ENCODE assay signal across 1 cellular context in the genomic region with DNA sequence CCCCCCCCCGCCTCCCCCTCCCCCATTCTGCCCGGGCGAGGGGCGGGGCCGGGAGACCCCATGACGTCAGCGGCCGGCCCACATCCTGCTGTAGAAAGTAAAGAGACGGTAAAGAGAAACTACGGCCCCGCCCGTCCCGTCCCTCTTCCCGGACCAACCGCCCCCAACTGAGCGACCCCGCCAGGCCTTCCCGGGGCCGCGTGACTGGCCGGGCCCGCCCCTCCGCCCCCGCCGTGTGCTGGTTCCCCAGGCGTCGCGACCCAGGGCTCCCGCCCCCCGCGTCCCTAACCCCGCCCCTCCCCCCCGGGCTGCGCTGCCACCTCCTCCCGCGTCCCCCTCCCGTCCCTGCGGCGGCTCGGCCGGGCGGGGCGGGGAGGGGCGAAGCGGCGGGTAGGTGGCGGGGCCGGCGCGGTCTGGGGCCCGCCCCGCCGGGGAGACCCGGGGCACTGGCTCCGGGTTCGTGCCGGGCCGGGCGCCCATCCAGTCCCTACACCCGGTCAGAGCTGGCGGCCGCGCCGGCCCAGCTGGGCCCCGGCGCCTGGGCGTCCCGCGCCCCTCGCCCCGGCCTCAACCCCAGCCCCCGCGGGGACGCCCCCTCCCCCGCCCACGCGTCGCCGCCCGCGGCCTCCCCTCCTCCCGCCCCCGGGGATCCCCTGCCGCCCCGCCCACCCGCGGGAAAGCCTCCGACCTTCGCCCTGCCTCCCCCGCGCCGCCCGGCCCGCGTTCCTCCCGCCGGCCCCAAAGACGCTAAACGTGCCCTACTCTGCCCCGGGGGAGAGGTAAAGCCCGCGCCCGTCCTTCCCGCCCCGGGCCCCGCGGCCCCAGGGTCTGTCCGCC.
A peak's percentile ranks its signal among the peaks of the same experiment; 100 is the strongest.
TF ChIP-seq lines count a peak whose summit lies in the region.

No MANE protein-coding gene starts in this region.

TF ChIP-seq in HepG2, 621 proteins besides CTCF, POLR2A, EP300 and RAD21 (continued from another document and continues in another):
- TF ChIP-seq PRDM4 (CRISPR knock-in tag; IDR thresholded peaks at IDR 0.05; ENCODE audit: borderline replicate concordance) (no peak), ATF7 (IDR thresholded peaks at IDR 0.05) (peak; percentile 58; the same call in 1 of the 2 replicates), ATF7 (CRISPR knock-in tag; IDR thresholded peaks at IDR 0.05) (peak; percentile 63; the same call in 1 of the 2 replicates), MBD4 (IDR thresholded peaks at IDR 0.05; ENCODE audit: borderline replicate concordance, low read length) (no peak), ELF3 (CRISPR knock-in tag; IDR thresholded peaks at IDR 0.05) (no peak; the same call in 1 of the 2 replicates), ZNF329 (CRISPR knock-in tag; IDR thresholded peaks at IDR 0.05; ENCODE audit: low read depth) (no peak), ZBTB49 (CRISPR knock-in tag; IDR thresholded peaks at IDR 0.05; ENCODE audit: borderline replicate concordance) (no peak), ZNF674 (CRISPR knock-in tag; IDR thresholded peaks at IDR 0.05; ENCODE audit: low read depth) (no peak), NFIB (CRISPR knock-in tag; IDR thresholded peaks at IDR 0.05; ENCODE audit: borderline replicate concordance) (no peak), SUZ12 (IDR thresholded peaks at IDR 0.05; ENCODE audit: low read depth, low read length) (no peak), HNRNPL (IDR thresholded peaks at IDR 0.05; ENCODE audit: low read depth, low read length) (no peak), ZNF33B (CRISPR knock-in tag; IDR thresholded peaks at IDR 0.05) (no peak), HDAC2 (CRISPR knock-in tag; IDR thresholded peaks at IDR 0.05) (no peak), ZNF576 (CRISPR knock-in tag; IDR thresholded peaks at IDR 0.05) (no peak), ZBED4 (CRISPR knock-in tag; IDR thresholded peaks at IDR 0.05; ENCODE audit: borderline replicate concordance) (peak; percentile 67; the same call in 1 of the 2 replicates), TEF (CRISPR knock-in tag; IDR thresholded peaks at IDR 0.05) (no peak), ZNF570 (CRISPR knock-in tag; IDR thresholded peaks at IDR 0.05; ENCODE audit: borderline replicate concordance) (no peak), ZBTB46 (CRISPR knock-in tag; IDR thresholded peaks at IDR 0.05; ENCODE audit: borderline replicate concordance) (no peak), HBP1 (CRISPR knock-in tag; IDR thresholded peaks at IDR 0.05; ENCODE audit: low read depth) (no peak), CREB3 (CRISPR knock-in tag; IDR thresholded peaks at IDR 0.05) (no peak), ZFY (CRISPR knock-in tag; IDR thresholded peaks at IDR 0.05) (0 out of 2 replicates have a peak, but pooled peaks have one; percentile 34), KAT7 (CRISPR knock-in tag; IDR thresholded peaks at IDR 0.05; ENCODE audit: borderline replicate concordance) (no peak), ZBTB42 (CRISPR knock-in tag; IDR thresholded peaks at IDR 0.05) (no peak), ZMAT3 (CRISPR knock-in tag; conservative IDR thresholded peaks at IDR 0.05) (no peak), PAWR (CRISPR knock-in tag; IDR thresholded peaks at IDR 0.05; ENCODE audit: borderline replicate concordance) (no peak), ZSCAN9 (CRISPR knock-in tag; IDR thresholded peaks at IDR 0.05; ENCODE audit: borderline replicate concordance) (no peak; the same call in 1 of the 2 replicates)
- TF ChIP-seq, protein P1, sequence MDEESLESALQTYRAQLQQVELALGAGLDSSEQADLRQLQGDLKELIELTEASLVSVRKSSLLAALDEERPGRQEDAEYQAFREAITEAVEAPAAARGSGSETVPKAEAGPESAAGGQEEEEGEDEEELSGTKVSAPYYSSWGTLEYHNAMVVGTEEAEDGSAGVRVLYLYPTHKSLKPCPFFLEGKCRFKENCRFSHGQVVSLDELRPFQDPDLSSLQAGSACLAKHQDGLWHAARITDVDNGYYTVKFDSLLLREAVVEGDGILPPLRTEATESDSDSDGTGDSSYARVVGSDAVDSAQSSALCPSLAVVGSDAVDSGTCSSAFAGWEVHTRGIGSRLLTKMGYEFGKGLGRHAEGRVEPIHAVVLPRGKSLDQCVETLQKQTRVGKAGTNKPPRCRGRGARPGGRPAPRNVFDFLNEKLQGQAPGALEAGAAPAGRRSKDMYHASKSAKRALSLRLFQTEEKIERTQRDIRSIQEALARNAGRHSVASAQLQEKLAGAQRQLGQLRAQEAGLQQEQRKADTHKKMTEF (CRISPR knock-in tag; IDR thresholded peaks at IDR 0.05), result peak; percentile 3; the same call in 1 of the 2 replicates
- TF ChIP-seq, protein P2, sequence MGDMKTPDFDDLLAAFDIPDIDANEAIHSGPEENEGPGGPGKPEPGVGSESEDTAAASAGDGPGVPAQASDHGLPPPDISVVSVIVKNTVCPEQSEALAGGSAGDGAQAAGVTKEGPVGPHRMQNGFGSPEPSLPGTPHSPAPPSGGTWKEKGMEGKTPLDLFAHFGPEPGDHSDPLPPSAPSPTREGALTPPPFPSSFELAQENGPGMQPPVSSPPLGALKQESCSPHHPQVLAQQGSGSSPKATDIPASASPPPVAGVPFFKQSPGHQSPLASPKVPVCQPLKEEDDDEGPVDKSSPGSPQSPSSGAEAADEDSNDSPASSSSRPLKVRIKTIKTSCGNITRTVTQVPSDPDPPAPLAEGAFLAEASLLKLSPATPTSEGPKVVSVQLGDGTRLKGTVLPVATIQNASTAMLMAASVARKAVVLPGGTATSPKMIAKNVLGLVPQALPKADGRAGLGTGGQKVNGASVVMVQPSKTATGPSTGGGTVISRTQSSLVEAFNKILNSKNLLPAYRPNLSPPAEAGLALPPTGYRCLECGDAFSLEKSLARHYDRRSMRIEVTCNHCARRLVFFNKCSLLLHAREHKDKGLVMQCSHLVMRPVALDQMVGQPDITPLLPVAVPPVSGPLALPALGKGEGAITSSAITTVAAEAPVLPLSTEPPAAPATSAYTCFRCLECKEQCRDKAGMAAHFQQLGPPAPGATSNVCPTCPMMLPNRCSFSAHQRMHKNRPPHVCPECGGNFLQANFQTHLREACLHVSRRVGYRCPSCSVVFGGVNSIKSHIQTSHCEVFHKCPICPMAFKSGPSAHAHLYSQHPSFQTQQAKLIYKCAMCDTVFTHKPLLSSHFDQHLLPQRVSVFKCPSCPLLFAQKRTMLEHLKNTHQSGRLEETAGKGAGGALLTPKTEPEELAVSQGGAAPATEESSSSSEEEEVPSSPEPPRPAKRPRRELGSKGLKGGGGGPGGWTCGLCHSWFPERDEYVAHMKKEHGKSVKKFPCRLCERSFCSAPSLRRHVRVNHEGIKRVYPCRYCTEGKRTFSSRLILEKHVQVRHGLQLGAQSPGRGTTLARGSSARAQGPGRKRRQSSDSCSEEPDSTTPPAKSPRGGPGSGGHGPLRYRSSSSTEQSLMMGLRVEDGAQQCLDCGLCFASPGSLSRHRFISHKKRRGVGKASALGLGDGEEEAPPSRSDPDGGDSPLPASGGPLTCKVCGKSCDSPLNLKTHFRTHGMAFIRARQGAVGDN (CRISPR knock-in tag; IDR thresholded peaks at IDR 0.05), result peak; percentile 46
- TF ChIP-seq, protein P3, sequence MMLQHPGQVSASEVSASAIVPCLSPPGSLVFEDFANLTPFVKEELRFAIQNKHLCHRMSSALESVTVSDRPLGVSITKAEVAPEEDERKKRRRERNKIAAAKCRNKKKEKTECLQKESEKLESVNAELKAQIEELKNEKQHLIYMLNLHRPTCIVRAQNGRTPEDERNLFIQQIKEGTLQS (CRISPR knock-in tag; IDR thresholded peaks at IDR 0.05), result no peak
